In genomic region chr17:15502315-15503112, GRCh38 we compare ENCODE assay signal across 8 cellular contexts. TPM values are rescaled to one million over a fixed set of nuclear protein-coding genes. Genes with fewer than 3 reads are reported as not detected.
DNase-seq lines count a peak whose midpoint lies in the region; TF ChIP-seq lines count a peak whose summit lies in the region.

No MANE protein-coding gene starts in this region.

- H2AK5ac ChIP-seq in H9 (ENCODE audit: insufficient read length, low read length): no peak overlapping the region

- H3K9me3 ChIP-seq in H9 (ENCODE audit: control insufficient read depth, low read depth, low read length) (no peaks in the 10 kb centered on the region), liver (ENCODE audit: control insufficient read depth in 4 of 4, low read length in 3 of 4) (no peaks in the 10 kb centered on the region)

- peak overlapping the region; percentile 31 for H3K4me2 ChIP-seq in H9 (ENCODE audit: insufficient read depth, insufficient read length, low read length)

- H2BK5ac ChIP-seq in H9 (ENCODE audit: insufficient read length, low read length): no peak overlapping the region

- H3K4ac ChIP-seq in H9 (ENCODE audit: low read depth, low read length): no peak overlapping the region

- H3K36me3 ChIP-seq in liver (ENCODE audit: control insufficient read depth in 4 of 4, insufficient read depth in 3 of 4, low read depth in 1 of 4, low read length in 3 of 4): peaks cover 0 to 2% (median 2%) of the 10 kb centered on the region in 4 donors

- H2BK120ac ChIP-seq in H9 (ENCODE audit: low read depth, low read length, poor library complexity, severe bottlenecking): no peak overlapping the region

- H3K27me3 ChIP-seq in H9 (ENCODE audit: insufficient read depth, low read length): no peaks in the 10 kb centered on the region
- no peaks in the 10 kb centered on the region for H3K27me3 ChIP-seq in liver (ENCODE audit: control insufficient read depth in 4 of 4, insufficient read depth in 4 of 4, low read length in 3 of 4)

- H3K27ac Mint-ChIP-seq in H9: peak overlapping the region in 2 of 3 experiments; percentile 60 to 86; a peak in 3 of 7 replicates
- H3K27ac Mint-ChIP-seq in activated CD4-positive, alpha-beta T cell treated with anti-CD3 and anti-CD28 coated beads, Interleukin-2, amount 10 ng/mL, durations not matched to agents 7 days and 5 days: no peak overlapping the region

- no peak overlapping the region for H4K5ac ChIP-seq in H9 (ENCODE audit: insufficient read length, low read depth, low read length)

- H3K4me3 ChIP-seq in coronary artery: peak overlapping the region; percentile 64
- no peak overlapping the region for H3K4me3 ChIP-seq in liver (ENCODE audit: low read depth in 1 of 3, low read length in 3 of 3)

- TF ChIP-seq RAD21 in liver (IDR thresholded peaks at IDR 0.05): peak; percentile 90 to 94

- H3K18ac ChIP-seq in H9 (ENCODE audit: insufficient read length, low read depth, low read length): peak overlapping the region; percentile 45

- H2BK20ac ChIP-seq in H9 (ENCODE audit: low read depth, low read length, poor library complexity, severe bottlenecking): no peak overlapping the region

- no peak overlapping the region for H3T11ph ChIP-seq in H9 (ENCODE audit: low read length)

- no peak overlapping the region for H2BK12ac ChIP-seq in H9 (ENCODE audit: insufficient read length, low read depth, low read length)

- peak; percentile 89 for TF ChIP-seq CTCF in H9 (conservative IDR thresholded peaks at IDR 0.05)
- TF ChIP-seq CTCF in coronary artery (IDR thresholded peaks at IDR 0.05): peak; percentile 88
- peak; percentile 78 for TF ChIP-seq CTCF in liver (IDR thresholded peaks at IDR 0.05; ENCODE audit: low read depth, low read length, missing input control)

- H3K23me2 ChIP-seq in H9 (ENCODE audit: insufficient read length, low read depth, low read length, poor library complexity, severe bottlenecking): no peaks in the 10 kb centered on the region

- H3K23ac ChIP-seq in H9 (ENCODE audit: insufficient read length, low read depth, low read length): no peak overlapping the region

- H3K9me3 Mint-ChIP-seq in H9: no peaks in the 10 kb centered on the region
- no peaks in the 10 kb centered on the region for H3K9me3 Mint-ChIP-seq in activated CD4-positive, alpha-beta T cell treated with anti-CD3 and anti-CD28 coated beads, Interleukin-2, amount 10 ng/mL, durations not matched to agents 7 days and 5 days

- H3K4me1 ChIP-seq in H9 (ENCODE audit: insufficient read depth, low read length) (no peaks in the 10 kb centered on the region; the same call in 1 of the 2 replicates), liver (ENCODE audit: control insufficient read depth in 4 of 4, insufficient read depth in 4 of 4, low read length in 3 of 4) (no peaks in the 10 kb centered on the region)

- no peak overlapping the region for H3K56ac ChIP-seq in H9 (ENCODE audit: insufficient read length, low read depth, low read length)

- H4K91ac ChIP-seq in H9 (ENCODE audit: insufficient read length, low read depth, low read length): no peak overlapping the region

- H3K79me1 ChIP-seq in H9 (ENCODE audit: insufficient read depth, low read depth, low read length, poor library complexity, severe bottlenecking): no peaks in the 10 kb centered on the region

- H4K8ac ChIP-seq in H9 (replicated peaks; ENCODE audit: insufficient read length, low read depth, low read length): no peak overlapping the region

- peaks cover 10 to 14% of the 10 kb centered on the region in 2 experiments for H3K4me1 Mint-ChIP-seq in H9
- peaks cover 5% of the 10 kb centered on the region for H3K4me1 Mint-ChIP-seq in activated CD4-positive, alpha-beta T cell treated with anti-CD3 and anti-CD28 coated beads, Interleukin-2, amount 10 ng/mL, durations not matched to agents 7 days and 5 days

- no peaks in the 10 kb centered on the region for H3K79me2 ChIP-seq in H9 (ENCODE audit: insufficient read depth, low read length)

- POLR2A ChIA-PET in activated CD4-positive, alpha-beta T cell treated with anti-CD3 and anti-CD28 coated beads, Interleukin-2, amount 10 ng/mL, durations not matched to agents 7 days and 5 days (lab: Charles Lee): no interaction called here

- CTCF ChIA-PET in activated CD4-positive, alpha-beta T cell treated with anti-CD3 and anti-CD28 coated beads, Interleukin-2, amount 10 ng/mL, durations not matched to agents 7 days and 5 days (lab: Charles Lee): interaction anchor here (0.6 to 1.6 kb wide), 8 partner anchors 10 to 244 kb away, joined by 3 to 5 read pairs (median 3); no protein-coding TSS in a partner anchor

- H3K4me3 Mint-ChIP-seq in H9: peak overlapping the region in 1 of 2 experiments; percentile 60; a peak in 3 of 5 replicates
- no peak overlapping the region for H3K4me3 Mint-ChIP-seq in activated CD4-positive, alpha-beta T cell treated with anti-CD3 and anti-CD28 coated beads, Interleukin-2, amount 10 ng/mL, durations not matched to agents 7 days and 5 days

- H3K9ac ChIP-seq in H9 (ENCODE audit: extremely low read depth, insufficient read length, low read length) (no peak overlapping the region), liver (ENCODE audit: low read depth in 1 of 2, low read length in 2 of 2) (no peak overlapping the region)

- H3K36me3 Mint-ChIP-seq in H9 (ENCODE audit: insufficient read depth in 1 of 3, low read depth in 3 of 3): peaks cover 29 to 52% (median 30%) of the 10 kb centered on the region in 3 experiments
- peaks cover 3% of the 10 kb centered on the region for H3K36me3 Mint-ChIP-seq in activated CD4-positive, alpha-beta T cell treated with anti-CD3 and anti-CD28 coated beads, Interleukin-2, amount 10 ng/mL, durations not matched to agents 7 days and 5 days (ENCODE audit: low read depth)

- 100% methylated on average over 2 of the region's 32 CpGs for WGBS in H9 (ENCODE audit: extremely low coverage, insufficient read length, low lambda C conversion rate)
- 50% methylated on average over 32 of the region's 32 CpGs for WGBS in liver

- H3K27ac ChIP-seq in H9 (ENCODE audit: insufficient read length, low read depth, low read length): no peak overlapping the region
- peak overlapping the region; percentile 51 to 83 for H3K27ac ChIP-seq in coronary artery
- peak overlapping the region; percentile 31 to 42 for H3K27ac ChIP-seq in liver (ENCODE audit: low read depth in 1 of 2, low read length in 2 of 2)

- H4K20me1 ChIP-seq in H9 (ENCODE audit: control insufficient read depth, insufficient read depth, insufficient read length): no peaks in the 10 kb centered on the region

- no peak overlapping the region for H2AFZ ChIP-seq in H9 (ENCODE audit: low read length)

- DNase-seq in GM04504 (ENCODE audit: low read depth) (peak; percentile 97), H9 (peak; percentile 94), MV-4-11 (lab: John Stamatoyannopoulos, UW) (peak; percentile 79), coronary artery (ENCODE audit: low spot score) (peak; percentile 92), RKO (ENCODE audit: low spot score) (no peak)
- DNase-seq in activated CD4-positive, alpha-beta T cell treated with anti-CD3 and anti-CD28 coated beads, Interleukin-2, amount 10 ng/mL, durations not matched to agents 7 days and 5 days: peak; percentile 72
- peak; percentile 78 for DNase-seq in stimulated activated CD4-positive, alpha-beta T cell treated with anti-CD3 and anti-CD28 coated beads, Interleukin-4, amount 100 ng/mL, for 1 hour

- no peak overlapping the region; the same call in 1 of the 2 replicates for H3K14ac ChIP-seq in H9 (ENCODE audit: insufficient read depth, low read length)

- no peak overlapping the region for H2BK15ac ChIP-seq in H9 (ENCODE audit: low read depth, low read length)

- H3K27me3 Mint-ChIP-seq in H9 (ENCODE audit: low read depth): no peaks in the 10 kb centered on the region
- H3K27me3 Mint-ChIP-seq in activated CD4-positive, alpha-beta T cell treated with anti-CD3 and anti-CD28 coated beads, Interleukin-2, amount 10 ng/mL, durations not matched to agents 7 days and 5 days: no peaks in the 10 kb centered on the region

TF ChIP-seq in liver, 16 proteins besides CTCF, POLR2A, EP300 and RAD21:
- TF ChIP-seq RXRA (IDR thresholded peaks at IDR 0.05) (peak in 1 of 2 donors; percentile 19), JUND (IDR thresholded peaks at IDR 0.05) (no peak)

RNA-seq across cellular contexts. Expression of gene CDRT4, which starts 35.1 kb away (rescaled TPM):
- 3.8 and 5.0 TPM in 2 replicates for total RNA-seq in H9 (2021)
- total RNA-seq in activated CD4-positive, alpha-beta T cell treated with anti-CD3 and anti-CD28 coated beads, Interleukin-2, amount 10 ng/mL, durations not matched to agents 7 days and 5 days: 1 to 10 TPM; 1.5 to 2.7 TPM
- 1 to 10 TPM; 1.8 to 3.3 TPM for total RNA-seq in liver
- under 1 TPM in 1 of 2 donors, not detected in 1; 0.43 TPM for polyA plus RNA-seq in liver
